18 cellular contexts compared by ENCODE assay signal in the genomic region with DNA sequence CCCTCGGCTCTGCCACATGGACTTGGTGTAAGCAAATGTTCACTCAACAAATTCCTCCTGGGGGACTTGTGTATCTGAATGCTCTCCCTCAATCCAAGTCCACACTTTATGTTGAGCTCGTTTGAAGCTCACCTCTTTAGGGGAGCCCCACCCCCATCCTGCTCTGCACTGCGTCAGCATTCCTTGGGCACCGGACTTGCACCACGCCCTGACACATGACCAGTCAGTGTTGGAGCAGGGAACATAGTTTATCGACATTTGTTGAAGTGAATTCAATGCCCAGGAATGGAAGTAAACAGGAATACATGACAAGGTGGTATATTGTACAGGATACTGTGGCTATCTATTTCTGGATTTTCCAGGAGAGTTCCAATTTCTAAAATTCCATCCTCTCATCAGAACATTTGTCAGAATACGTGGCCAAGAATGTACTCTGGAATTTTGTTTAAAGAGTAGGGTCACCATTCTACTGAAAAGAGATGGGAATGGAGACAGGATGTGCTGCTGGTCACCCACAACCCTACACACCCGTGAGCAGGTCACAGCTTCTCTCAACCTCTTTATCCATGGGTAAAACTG. TPM values are rescaled to one million over a fixed set of nuclear protein-coding genes. Genes with fewer than 3 reads are reported as not detected.
DNase-seq lines count a peak whose midpoint lies in the region; ATAC-seq and TF ChIP-seq lines count a peak whose summit lies in the region.
"Had no signal": no experiment of that assay in that cellular context is flagged by ENCODE, and none has a peak within 500 bp of the region (broad histone marks: within the 10 kb centered on the region; RNA-seq: fewer than 3 reads in every experiment).

No MANE protein-coding gene starts in this region.

- in situ Hi-C loops in GM13976 (cut with MboI; ENCODE audit: low sequenced_read_pairs, unreplicated experiment) = no loop called here

- WGBS in upper lobe of left lung, 2 donors = 40 to 55% methylated on average over 8 of the region's 8 CpGs
- WGBS in sigmoid colon, 2 donors = 39 to 66% methylated on average over 8 of the region's 8 CpGs

- peak; percentile 81 for ATAC-seq in mucosa of descending colon
- ATAC-seq in upper lobe of left lung (ENCODE audit: low FRiP score in 2 of 2) = peak; percentile 29 to 78
- ATAC-seq: HCT116, K562 had no signal

- no peak overlapping the region for H3K4me3 ChIP-seq in fibroblast of villous mesenchyme (ENCODE audit: low read depth, low read length)
- no peak overlapping the region for H3K4me3 ChIP-seq in mucosa of descending colon
- H3K4me3 ChIP-seq in upper lobe of left lung = no peak overlapping the region
- H3K4me3 ChIP-seq in sigmoid colon = peak overlapping the region in 1 of 4 donors; percentile 1
- H3K4me3 ChIP-seq: K562 had no signal

- no peak for TF ChIP-seq CTCF in fibroblast of villous mesenchyme (IDR thresholded peaks at IDR 0.05; ENCODE audit: insufficient read depth, low read depth, low read length)
- TF ChIP-seq CTCF in mucosa of descending colon (IDR thresholded peaks at IDR 0.05) = no peak
- no peak for TF ChIP-seq CTCF in upper lobe of left lung (IDR thresholded peaks at IDR 0.05)
- TF ChIP-seq CTCF in GM13976 (IDR thresholded peaks at IDR 0.05; ENCODE audit: borderline replicate concordance, control extremely low read depth, extremely low read depth, insufficient read depth, missing control alignments) = no peak
- TF ChIP-seq CTCF in sigmoid colon (IDR thresholded peaks at IDR 0.05) = no peak

- H3K9me3 ChIP-seq in mucosa of descending colon (no peaks in the 10 kb centered on the region), upper lobe of left lung (no peaks in the 10 kb centered on the region), sigmoid colon (no peaks in the 10 kb centered on the region)

- peak overlapping the region in 1 of 4 donors; percentile 23 for H3K27ac ChIP-seq in upper lobe of left lung
- H3K27ac ChIP-seq in sigmoid colon = peak overlapping the region in 2 of 4 donors; percentile 23 to 47

- H3K27me3 ChIP-seq in upper lobe of left lung (no peaks in the 10 kb centered on the region), sigmoid colon (no peaks in the 10 kb centered on the region)

- DNase-seq in amniotic epithelial cell (ENCODE audit: low read depth) = peak; percentile 24
- peak; percentile 27 for DNase-seq in fibroblast of villous mesenchyme (ENCODE audit: low read depth)
- DNase-seq in mucosa of descending colon = peak; percentile 76 to 85 (median 79)
- peak in 1 of 2 donors; percentile 64 for DNase-seq in upper lobe of left lung
- DNase-seq in GM13976 (ENCODE audit: low spot score) = no peak
- DNase-seq in sigmoid colon = no peak
- no peak for DNase-seq in NCI-H2029 (lab: John Stamatoyannopoulos, UW)
- DNase-seq: activated CD4-positive, CD25-positive, alpha-beta regulatory T cell treated with anti-CD3 and anti-CD28 coated beads, Interleukin-2, amount 50 U/mL, for 72 hours; CD4-positive, CD25-positive, alpha-beta regulatory T cell; cerebellar nuclear complex; DND-41; hypothalamus; NCI-H1417 treated with DMSO at 0.1 percent for 48 hours; NCI-H226; stimulated activated CD4-positive, alpha-beta T cell treated with anti-CD3 and anti-CD28 coated beads, Interleukin-12 subunit alpha, Interleukin-12 subunit beta, amount 100 ng/mL, for 4 hours had no signal

- H3K36me3 ChIP-seq in mucosa of descending colon (ENCODE audit: low read depth) = no peaks in the 10 kb centered on the region
- no peaks in the 10 kb centered on the region for H3K36me3 ChIP-seq in upper lobe of left lung
- H3K36me3 ChIP-seq in sigmoid colon = no peaks in the 10 kb centered on the region

- no peak for TF ChIP-seq POLR2A in upper lobe of left lung (IDR thresholded peaks at IDR 0.05)
- TF ChIP-seq POLR2A in sigmoid colon (IDR thresholded peaks at IDR 0.05) = no peak

- H3K4me1 ChIP-seq in mucosa of descending colon (ENCODE audit: low read depth) = peaks cover 30% of the 10 kb centered on the region
- H3K4me1 ChIP-seq in upper lobe of left lung = peaks cover 5 to 20% (median 11%) of the 10 kb centered on the region in 4 donors
- H3K4me1 ChIP-seq in sigmoid colon = peaks cover 0 to 42% (median 32%) of the 10 kb centered on the region in 4 donors

- TF ChIP-seq EP300 in upper lobe of left lung (IDR thresholded peaks at IDR 0.05) = peak in 2 of 4 donors; percentile 13 to 79
- TF ChIP-seq EP300 in sigmoid colon (IDR thresholded peaks at IDR 0.05) = no peak

- intact Hi-C loops in mucosa of descending colon (cut with DNase I, micrococcal nuclease) = no loop called here
- intact Hi-C loops in sigmoid colon (cut with DNase I) = no loop called here

RNA-seq across cellular contexts. Expression of gene LNX1, which starts 59.9 kb away (rescaled TPM):
- total RNA-seq in fibroblast of villous mesenchyme (0.43 and 1.3 TPM in 2 replicates), mucosa of descending colon (10 to 100 TPM in 2 of 3 donors, 1 to 10 TPM in 1; 8.2 to 24.3 (median 23.2) TPM), upper lobe of left lung (1 to 10 TPM; 2.7 to 7.3 (median 4.3) TPM), sigmoid colon (1 to 10 TPM; 2.3 to 4.6 (median 2.6) TPM)
- polyA plus RNA-seq in sigmoid colon = 1 to 10 TPM; 4.6 to 7.9 (median 4.8) TPM
- total RNA-seq: CD4-positive, CD25-positive, alpha-beta regulatory T cell; T-helper 2 cell treated with Interferon-gamma antibody and Interleukin-4, amounts not matched to agents 100 ng/mL and 5 ng/mL, for 36 hours had no signal

Comparison
In these comparisons a context has a peak if more than half of its experiments do, and no peak if none do; other contexts are left out.
1. DNase-seq: peak in amniotic epithelial cell (single experiment), fibroblast of villous mesenchyme (single experiment) and mucosa of descending colon (3 of 3); none in GM13976 (single experiment), sigmoid colon (single experiment) and NCI-H2029 (single experiment).